In genomic region chr13:48858523-48858922, GRCh38 we compare ENCODE assay signal across 15 cellular contexts.
A peak's percentile ranks its signal among the peaks of the same experiment; 100 is the strongest.
DNase-seq lines count a peak whose midpoint lies in the region; ATAC-seq and TF ChIP-seq lines count a peak whose summit lies in the region.
"Had no signal": no experiment of that assay in that cellular context is flagged by ENCODE, and none has a peak within 500 bp of the region (broad histone marks: within the 10 kb centered on the region; RNA-seq: fewer than 3 reads in every experiment).

No MANE protein-coding gene starts in this region.

- no peak overlapping the region for H3K9ac ChIP-seq in endodermal cell (ENCODE audit: extremely low read depth, low read length, poor library complexity, severe bottlenecking)
- no peak overlapping the region for H3K9ac ChIP-seq in parathyroid adenoma
- H3K9ac ChIP-seq: BLaER1 had no signal

- H3K27me3 Mint-ChIP-seq in endodermal cell (ENCODE audit: insufficient read depth) = no peaks in the 10 kb centered on the region

- H3K79me2 ChIP-seq in parathyroid adenoma = no peaks in the 10 kb centered on the region

- DNase-seq in GF-D8 (lab: John Stamatoyannopoulos, UW) (peak; percentile 16), NCI-H748 (lab: John Stamatoyannopoulos, UW; ENCODE audit: unreplicated experiment) (peak; percentile 28), endodermal cell (no peak), coronary artery (ENCODE audit: low spot score) (no peak)
- no peak for DNase-seq in stimulated activated CD4-positive, alpha-beta T cell treated with anti-CD3 and anti-CD28 coated beads, Interleukin-4, amount 100 ng/mL, for 1 hour
- DNase-seq: effector CD8-positive, alpha-beta T cell; GOT3; MG63; NCI-H1694 treated with DMSO at 0.1 percent for 48 hours; NCI-H526 treated with DMSO at 0.1 percent for 48 hours; right cardiac atrium; testis had no signal

- H3K9me3 Mint-ChIP-seq in endodermal cell = peaks cover 4% of the 10 kb centered on the region

- no peak overlapping the region for H3K4me3 ChIP-seq in endodermal cell (ENCODE audit: low read length)
- H3K4me3 ChIP-seq in parathyroid adenoma (ENCODE audit: low read depth, low read length) = no peak overlapping the region
- no peak overlapping the region for H3K4me3 ChIP-seq in coronary artery
- H3K4me3 ChIP-seq: BLaER1, MG63, testis had no signal

- peak overlapping the region; percentile 14 for H3K4me2 ChIP-seq in parathyroid adenoma (ENCODE audit: low read length)
- H3K4me2 ChIP-seq: BLaER1 had no signal

- WGBS in endodermal cell (ENCODE audit: insufficient coverage in 1 of 2, insufficient read length in 1 of 2), 2 experiments = 80 to 89% methylated on average over 2 of the region's 2 CpGs

- H3K27ac Mint-ChIP-seq in endodermal cell = peak overlapping the region; percentile 70

- H3K4me1 Mint-ChIP-seq in endodermal cell = peaks cover 35% of the 10 kb centered on the region

- H3K36me3 Mint-ChIP-seq in endodermal cell (ENCODE audit: low read depth) = no peaks in the 10 kb centered on the region

- no peak overlapping the region for H3K4me3 Mint-ChIP-seq in endodermal cell

- peak overlapping the region; percentile 72 for H2AFZ ChIP-seq in parathyroid adenoma

- H3K9me3 ChIP-seq in endodermal cell (ENCODE audit: control insufficient read depth, low read length) (no peaks in the 10 kb centered on the region), parathyroid adenoma (ENCODE audit: control insufficient read depth, low read length) (no peaks in the 10 kb centered on the region)
- H3K9me3 ChIP-seq: BLaER1, MG63, testis had no signal

- H3K27me3 ChIP-seq in endodermal cell (ENCODE audit: control insufficient read depth, insufficient read depth, low read length, poor library complexity, severe bottlenecking) (no peaks in the 10 kb centered on the region), parathyroid adenoma (ENCODE audit: control insufficient read depth, insufficient read depth, low read length) (no peaks in the 10 kb centered on the region)
- H3K27me3 ChIP-seq: BLaER1, MG63, testis had no signal

- H3K36me3 ChIP-seq in endodermal cell (ENCODE audit: control insufficient read depth, insufficient read depth, low read length) (no peaks in the 10 kb centered on the region), parathyroid adenoma (ENCODE audit: control insufficient read depth, insufficient read depth, low read length) (no peaks in the 10 kb centered on the region)
- H3K36me3 ChIP-seq: BLaER1, MG63 had no signal

- no peak for ATAC-seq in HG03378 (IDR thresholded peaks at IDR 0.05; ENCODE audit: unreplicated experiment)
- ATAC-seq: right cardiac atrium had no signal

- H3K27ac ChIP-seq in endodermal cell (ENCODE audit: low read depth, low read length) = no peak overlapping the region
- no peak overlapping the region for H3K27ac ChIP-seq in parathyroid adenoma
- no peak overlapping the region for H3K27ac ChIP-seq in coronary artery
- H3K27ac ChIP-seq: BLaER1, testis had no signal

- peaks cover 7% of the 10 kb centered on the region for H3K4me1 ChIP-seq in endodermal cell (ENCODE audit: control insufficient read depth, insufficient read depth, low read length)
- H3K4me1 ChIP-seq in parathyroid adenoma = peaks cover 7% of the 10 kb centered on the region
- H3K4me1 ChIP-seq: testis had no signal

- no peak for TF ChIP-seq CTCF in endodermal cell (conservative IDR thresholded peaks at IDR 0.05)
- TF ChIP-seq CTCF in parathyroid adenoma (IDR thresholded peaks at IDR 0.05) = no peak
- no peak for TF ChIP-seq CTCF in coronary artery (IDR thresholded peaks at IDR 0.05)

Comparison
In these comparisons a context has a peak if more than half of its experiments do, and no peak if none do; other contexts are left out.
1. DNase-seq: peak in GF-D8 (single experiment) and NCI-H748 (single experiment); none in endodermal cell (single experiment), coronary artery (single experiment) and stimulated activated CD4-positive, alpha-beta T cell treated with anti-CD3 and anti-CD28 coated beads, Interleukin-4, amount 100 ng/mL, for 1 hour (single experiment).